ENCODE assay signal across 8 cellular contexts in genomic region chr17:4941027-4941610, GRCh38. TPM values are rescaled to one million over a fixed set of nuclear protein-coding genes. Genes with fewer than 3 reads are reported as not detected.
A peak's percentile ranks its signal among the peaks of the same experiment; 100 is the strongest.
DNase-seq lines count a peak whose midpoint lies in the region; FAIRE-seq and TF ChIP-seq lines count a peak whose summit lies in the region.

No MANE protein-coding gene starts in this region.

- H2AFZ ChIP-seq in H1 (ENCODE audit: low read length) (no peak overlapping the region), neural cell (ENCODE audit: low read depth, low read length) (peak overlapping the region; percentile 75)

- TF ChIP-seq EP300 in H1 (IDR thresholded peaks at IDR 0.05; ENCODE audit: borderline replicate concordance in 1 of 2, low read depth in 2 of 2, low read length in 2 of 2) = no peak
- TF ChIP-seq EP300 in neural cell (conservative IDR thresholded peaks at IDR 0.05; ENCODE audit: poor library complexity, severe bottlenecking) = no peak

- no peak overlapping the region for H3K4ac ChIP-seq in H1 (replicated peaks; ENCODE audit: insufficient read length, low read depth, low read length)

- H3K23me2 ChIP-seq in H1 (ENCODE audit: low read depth, low read length) = peaks cover 19% of the 10 kb centered on the region

- H4K91ac ChIP-seq in H1 (replicated peaks; ENCODE audit: insufficient read length, low read length) = no peak overlapping the region

- H2AK5ac ChIP-seq in H1 (ENCODE audit: low read depth, low read length) = peak overlapping the region; percentile 28; the same call in 1 of the 2 replicates

- H3K18ac ChIP-seq in H1 (ENCODE audit: extremely low read depth, low read length) = peak overlapping the region; percentile 55; the same call in 1 of the 2 replicates

- no peak overlapping the region for H2BK15ac ChIP-seq in H1 (ENCODE audit: low read length)

- H4K20me1 ChIP-seq in H1 (replicated peaks in 1 of 2; ENCODE audit: control insufficient read depth in 1 of 2, insufficient read depth in 2 of 2, low read length in 2 of 2) = peaks cover 5 to 14% of the 10 kb centered on the region in 2 experiments
- no peaks in the 10 kb centered on the region for H4K20me1 ChIP-seq in neural cell (ENCODE audit: insufficient read depth)

- FAIRE-seq in H1 (lab: Jason Lieb, UNC) = no peak

- CTCF ChIA-PET in H1 (lab: Charles Lee; ENCODE audit: partially characterized antibody) = interaction anchor here (0.8 to 5.9 kb wide), 4 partner anchors 8 to 32 kb away, joined by 3 to 26 read pairs (median 4); no protein-coding TSS in a partner anchor
- CTCF ChIA-PET in GM10248 (lab: Yijun Ruan, JAX) = interaction anchor here (1.3 to 2.3 kb wide), 2 partner anchors 32 to 52 kb away, joined by 3 to 12 read pairs; no protein-coding TSS in a partner anchor

- peaks cover 5% of the 10 kb centered on the region for H3K4me1 ChIP-seq in NT2/D1 (ENCODE audit: insufficient read depth, insufficient read length)
- peaks cover 0 to 11% (median 7%) of the 10 kb centered on the region in 4 experiments; a peak in 5 of 7 replicates for H3K4me1 ChIP-seq in H1 (replicated peaks in 1 of 4; ENCODE audit: control insufficient read depth in 3 of 4, insufficient read depth in 4 of 4, low read length in 3 of 4)

- H3K4me3 ChIP-seq in NT2/D1 (ENCODE audit: insufficient read length, low read depth) (peak overlapping the region; percentile 91), H1 (ENCODE audit: extremely low read depth in 1 of 4, insufficient read depth in 2 of 4, low read depth in 3 of 4, low read length in 4 of 4) (peak overlapping the region; percentile 85 to 94 (median 90)), neural cell (ENCODE audit: low read length) (peak overlapping the region; percentile 83)

- H4K8ac ChIP-seq in H1 (ENCODE audit: extremely low read depth, insufficient read depth, low read length) = peak overlapping the region; percentile 76; the same call in 1 of the 2 replicates

- WGBS in H1 (ENCODE audit: extremely low coverage in 1 of 2, insufficient coverage in 1 of 2, insufficient read length in 1 of 2, insufficient replicate concordance in 2 of 2, low coverage in 1 of 2, low lambda C conversion rate in 2 of 2, missing lambda C conversion rate in 1 of 2), 2 experiments = 41% methylated on average over 9 of the region's 9 CpGs; no CpG with 5 or more reads in 1 of the 2 experiments

- TF ChIP-seq RAD21 in H1 (IDR thresholded peaks at IDR 0.05 in 1 of 2, conservative IDR thresholded peaks at IDR 0.05 in 1 of 2; ENCODE audit: low read depth in 2 of 2, low read length in 2 of 2) = no peak
- TF ChIP-seq RAD21 in neural cell (conservative IDR thresholded peaks at IDR 0.05) = no peak

- H3K79me2 ChIP-seq in H1 (ENCODE audit: control insufficient read depth in 1 of 2, insufficient read depth in 2 of 2, low read length in 2 of 2) (peaks cover 0 to 49% of the 10 kb centered on the region in 2 experiments; a peak in 3 of 4 replicates), neural cell (replicated peaks; ENCODE audit: insufficient read depth, low read length) (peaks cover 23% of the 10 kb centered on the region)

- no peak overlapping the region for H3K14ac ChIP-seq in H1 (ENCODE audit: insufficient read length)

- H3K23ac ChIP-seq in H1 (ENCODE audit: insufficient read length) = no peak overlapping the region

- peak overlapping the region; percentile 97 for H3K27ac ChIP-seq in C4-2B
- peak overlapping the region; percentile 88 for H3K27ac ChIP-seq in H1 (ENCODE audit: low read depth, low read length)
- H3K27ac ChIP-seq in neural cell (ENCODE audit: low read length) = peak overlapping the region; percentile 97

- H2BK120ac ChIP-seq in H1 (replicated peaks; ENCODE audit: low read depth, low read length) = no peak overlapping the region

- TF ChIP-seq POLR2A in H1 (IDR thresholded peaks at IDR 0.05; ENCODE audit: control extremely low read depth in 1 of 2, low read depth in 2 of 2, low read length in 2 of 2) = no peak

- H2BK20ac ChIP-seq in H1 (ENCODE audit: low read length) = no peak overlapping the region

- POLR2A ChIA-PET in H1 (lab: Charles Lee; ENCODE audit: partially characterized antibody) (interaction anchor here (1.0 to 27.4 kb wide), 15 partner anchors 8 to 231 kb away, joined by 3 to 987 read pairs (median 9); partner anchors contain the start of genes ARRB2, C17orf107, CAMTA2 and CHRNE), GM10248 (lab: Yijun Ruan, JAX) (interaction anchor here (1.7 to 1.8 kb wide), 2 partner anchors 10 to 26 kb away, joined by 4 to 25 read pairs; partner anchors contain the start of gene SPAG7)

- peaks cover 79% of the 10 kb centered on the region for H3K36me3 ChIP-seq in NT2/D1 (ENCODE audit: insufficient read depth, insufficient read length, low read length)
- peaks cover 21 to 46% (median 32%) of the 10 kb centered on the region in 4 experiments for H3K36me3 ChIP-seq in H1 (ENCODE audit: control insufficient read depth in 2 of 4, insufficient read depth in 4 of 4, low read length in 3 of 4)
- no peaks in the 10 kb centered on the region for H3K36me3 ChIP-seq in neural cell (ENCODE audit: insufficient read depth, low read length)

- H3K9ac ChIP-seq in NT2/D1 (ENCODE audit: insufficient read length, low read depth) (peak overlapping the region; percentile 99), H1 (replicated peaks in 1 of 4; ENCODE audit: extremely low read depth in 1 of 4, low read depth in 3 of 4, low read length in 3 of 4) (peak overlapping the region; percentile 82 to 99 (median 92)), neural cell (ENCODE audit: low read length) (peak overlapping the region; percentile 92)

- H3K4me2 ChIP-seq in H1 (ENCODE audit: insufficient read depth in 1 of 2, low read depth in 2 of 2, low read length in 2 of 2) (peak overlapping the region; percentile 93 to 96), neural cell (ENCODE audit: low read length) (peak overlapping the region; percentile 86)

- H3K9me2 ChIP-seq in neural cell (ENCODE audit: insufficient read depth, low read length) = no peaks in the 10 kb centered on the region

- peak overlapping the region; percentile 97 for H2BK5ac ChIP-seq in H1 (ENCODE audit: low read depth, low read length)

- TF ChIP-seq CTCF in C4-2B (conservative IDR thresholded peaks at IDR 0.05) = no peak
- TF ChIP-seq CTCF in H1 (IDR thresholded peaks at IDR 0.05; ENCODE audit: control extremely low read depth in 1 of 3, insufficient read depth in 1 of 3, low read depth in 1 of 3, low read length in 3 of 3) = no peak
- TF ChIP-seq CTCF in neural cell (IDR thresholded peaks at IDR 0.05; ENCODE audit: poor library complexity, severe bottlenecking) = no peak
- no peak for TF ChIP-seq CTCF in GM10248 (IDR thresholded peaks at IDR 0.05; ENCODE audit: control extremely low read depth, extremely low read depth, low read depth, missing control alignments)

- H4K5ac ChIP-seq in H1 (ENCODE audit: insufficient read length, low read depth, low read length) = no peak overlapping the region

- no peak overlapping the region for H2BK12ac ChIP-seq in H1 (ENCODE audit: low read depth, low read length)

- H3F3A ChIP-seq in neural cell (ENCODE audit: insufficient read depth, low read length, poor library complexity, severe bottlenecking) = no peaks in the 10 kb centered on the region

- DNase-seq in NT2/D1 (ENCODE audit: low read depth, low spot score) = no peak
- no peak for DNase-seq in H1 (ENCODE audit: low read depth in 1 of 2, low spot score in 2 of 2)
- no peak for DNase-seq in NCI-H510A treated with DMSO at 0.1 percent for 48 hours (lab: John Stamatoyannopoulos, UW)
- DNase-seq in GM10248 (ENCODE audit: extremely low spot score) = no peak
- no peak for DNase-seq in occipital lobe (lab: John Stamatoyannopoulos, UW)
- no peak for DNase-seq in A172 (ENCODE audit: low spot score)

- H3K56ac ChIP-seq in H1 (replicated peaks; ENCODE audit: insufficient read length, low read depth, low read length) = no peak overlapping the region

- peaks cover 9% of the 10 kb centered on the region for H3K79me1 ChIP-seq in H1 (ENCODE audit: low read depth, low read length)

- no peaks in the 10 kb centered on the region for H3K27me3 ChIP-seq in NT2/D1 (ENCODE audit: insufficient read depth, insufficient read length)
- H3K27me3 ChIP-seq in H1 (replicated peaks in 1 of 4; ENCODE audit: control insufficient read depth in 3 of 4, extremely low read depth in 1 of 4, insufficient read depth in 3 of 4, low read length in 3 of 4) = no peaks in the 10 kb centered on the region
- no peaks in the 10 kb centered on the region for H3K27me3 ChIP-seq in neural cell (ENCODE audit: insufficient read depth, low read depth, low read length)

- H3K9me3 ChIP-seq in NT2/D1 (ENCODE audit: insufficient read depth, low read length) (no peaks in the 10 kb centered on the region), H1 (ENCODE audit: insufficient read depth in 2 of 2, low read depth in 1 of 2, low read length in 1 of 2) (no peaks in the 10 kb centered on the region), neural cell (ENCODE audit: low read length) (no peaks in the 10 kb centered on the region)

RNA-seq across cellular contexts. Expression of gene RNF167, which starts 1.1 kb away (rescaled TPM):
- 140 and 147 TPM in 2 replicates for total RNA-seq in H1 (2021; fragmentation: NEBNext Ultra II Directional; extraction: Animal tissue kit (Norgen Biotek cat#: 25700))
- polyA plus RNA-seq in H1 (2011; rRNA removed) (281 and 284 TPM in 2 replicates), neural cell (52.5 and 64.1 TPM in 2 replicates)
- polyA plus RNA-seq in H1 (2011; cell fraction: cytosol; rRNA removed) = 157 TPM
- 259 TPM for polyA plus RNA-seq in H1 (2011; cell fraction: nucleus; rRNA removed)
- polyA plus RNA-seq in H1 (2012, experiment 1 of 2) = 183 to 210 TPM (median 196 TPM) in 4 replicates
- polyA plus RNA-seq in H1 (2012, experiment 2 of 2) = 259 TPM
- polyA plus RNA-seq in H1 (2013, experiment 1 of 2) = 230 TPM
- 261 TPM for polyA plus RNA-seq in H1 (2013, experiment 2 of 2)
- 107 and 125 TPM in 2 replicates for polyA minus RNA-seq in H1 (2011; rRNA and poly(A)+ RNA removed)
- polyA minus RNA-seq in H1 (2011; cell fraction: cytosol; rRNA and poly(A)+ RNA removed) = 101 TPM
- 69.3 TPM for polyA minus RNA-seq in H1 (2011; cell fraction: nucleus; rRNA and poly(A)+ RNA removed)
- 33.3 and 40.9 TPM in 2 replicates for polyA minus RNA-seq in neural cell
- 10.3 TPM for total RNA-seq in occipital lobe
- 48.2 and 49.2 TPM in 2 replicates for total RNA-seq in A172 (2014; rRNA removed; shearing (Covaris generic))

RNA-seq across cellular contexts. Expression of gene SLC25A11, which starts 1.3 kb away (rescaled TPM):
- total RNA-seq in H1 (2021; fragmentation: NEBNext Ultra II Directional; extraction: Animal tissue kit (Norgen Biotek cat#: 25700)) = 55.9 and 65.2 TPM in 2 replicates
- polyA plus RNA-seq in H1 (2011; rRNA removed) (97.0 and 136 TPM in 2 replicates), neural cell (140 and 172 TPM in 2 replicates)
- polyA plus RNA-seq in H1 (2011; cell fraction: cytosol; rRNA removed) = 79.9 TPM
- 129 TPM for polyA plus RNA-seq in H1 (2011; cell fraction: nucleus; rRNA removed)
- polyA plus RNA-seq in H1 (2012, experiment 1 of 2) = 33.7 to 73.1 TPM (median 65.0 TPM) in 4 replicates
- 73.8 TPM for polyA plus RNA-seq in H1 (2012, experiment 2 of 2)
- polyA plus RNA-seq in H1 (2013, experiment 1 of 2) = 45.3 TPM
- polyA plus RNA-seq in H1 (2013, experiment 2 of 2) = 46.5 TPM
- 58.4 and 65.8 TPM in 2 replicates for polyA minus RNA-seq in H1 (2011; rRNA and poly(A)+ RNA removed)
- 24.7 TPM for polyA minus RNA-seq in H1 (2011; cell fraction: cytosol; rRNA and poly(A)+ RNA removed)
- 61.7 TPM for polyA minus RNA-seq in H1 (2011; cell fraction: nucleus; rRNA and poly(A)+ RNA removed)
- polyA minus RNA-seq in neural cell = 66.2 and 91.5 TPM in 2 replicates
- total RNA-seq in occipital lobe = 44.6 TPM
- 80.8 and 82.6 TPM in 2 replicates for total RNA-seq in A172 (2014; rRNA removed; shearing (Covaris generic))

RNA-seq across cellular contexts. Expression of gene PFN1, which starts 7.2 kb away (rescaled TPM):
- total RNA-seq in H1 (2021; fragmentation: NEBNext Ultra II Directional; extraction: Animal tissue kit (Norgen Biotek cat#: 25700)) = 1,355 and 1,387 TPM in 2 replicates
- polyA plus RNA-seq in H1 (2011; rRNA removed) = 1,949 and 2,147 TPM in 2 replicates
- 1,309 TPM for polyA plus RNA-seq in H1 (2011; cell fraction: cytosol; rRNA removed)
- 1,023 TPM for polyA plus RNA-seq in H1 (2011; cell fraction: nucleus; rRNA removed)
- polyA plus RNA-seq in H1 (2012, experiment 1 of 2) = 1,911 to 2,058 TPM (median 2,001 TPM) in 4 replicates
- 2,250 TPM for polyA plus RNA-seq in H1 (2012, experiment 2 of 2)
- polyA plus RNA-seq in H1 (2013, experiment 1 of 2) = 1,621 TPM
- polyA plus RNA-seq in H1 (2013, experiment 2 of 2) = 1,713 TPM
- 375 and 437 TPM in 2 replicates for polyA minus RNA-seq in H1 (2011; rRNA and poly(A)+ RNA removed)
- polyA minus RNA-seq in H1 (2011; cell fraction: cytosol; rRNA and poly(A)+ RNA removed) = 1,836 TPM
- 497 TPM for polyA minus RNA-seq in H1 (2011; cell fraction: nucleus; rRNA and poly(A)+ RNA removed)
- polyA plus RNA-seq in neural cell = 145 and 230 TPM in 2 replicates
- 72.3 and 78.0 TPM in 2 replicates for polyA minus RNA-seq in neural cell
- 53.0 TPM for total RNA-seq in occipital lobe
- 1,113 and 1,180 TPM in 2 replicates for total RNA-seq in A172 (2014; rRNA removed; shearing (Covaris generic))

RNA-seq across cellular contexts. Expression of gene GP1BA, which starts 9.0 kb away (rescaled TPM):
- not detected in 2 replicates for total RNA-seq in H1 (2021; fragmentation: NEBNext Ultra II Directional; extraction: Animal tissue kit (Norgen Biotek cat#: 25700))
- polyA plus RNA-seq in H1 (2011; rRNA removed) (not detected in 2 replicates), neural cell (not detected in 2 replicates)
- polyA plus RNA-seq in H1 (2011; cell fraction: cytosol; rRNA removed) = not detected
- polyA plus RNA-seq in H1 (2011; cell fraction: nucleus; rRNA removed) = not detected
- polyA plus RNA-seq in H1 (2012, experiment 1 of 2) = 1.6 to 3.1 TPM (median 2.6 TPM) in 4 replicates
- polyA plus RNA-seq in H1 (2012, experiment 2 of 2) = 1.2 TPM
- not detected for polyA plus RNA-seq in H1 (2013, experiment 1 of 2)
- polyA plus RNA-seq in H1 (2013, experiment 2 of 2) = not detected
- polyA minus RNA-seq in H1 (2011; rRNA and poly(A)+ RNA removed) = not detected in 2 replicates
- polyA minus RNA-seq in H1 (2011; cell fraction: cytosol; rRNA and poly(A)+ RNA removed) = not detected
- polyA minus RNA-seq in H1 (2011; cell fraction: nucleus; rRNA and poly(A)+ RNA removed) = not detected
- not detected in 2 replicates for polyA minus RNA-seq in neural cell
- not detected for total RNA-seq in occipital lobe
- 0.17 TPM in 1 of 2 replicates, not detected in the other for total RNA-seq in A172 (2014; rRNA removed; shearing (Covaris generic))

RNA-seq across cellular contexts. Expression of gene ENO3, which starts 9.8 kb away (rescaled TPM):
- total RNA-seq in H1 (2021; fragmentation: NEBNext Ultra II Directional; extraction: Animal tissue kit (Norgen Biotek cat#: 25700)) = 24.1 and 25.7 TPM in 2 replicates
- 25.0 and 36.4 TPM in 2 replicates for polyA plus RNA-seq in H1 (2011; rRNA removed)
- polyA plus RNA-seq in H1 (2011; cell fraction: cytosol; rRNA removed) = 40.3 TPM
- 152 TPM for polyA plus RNA-seq in H1 (2011; cell fraction: nucleus; rRNA removed)
- 25.0 to 36.7 TPM (median 34.0 TPM) in 4 replicates for polyA plus RNA-seq in H1 (2012, experiment 1 of 2)
- 31.1 TPM for polyA plus RNA-seq in H1 (2012, experiment 2 of 2)
- 19.9 TPM for polyA plus RNA-seq in H1 (2013, experiment 1 of 2)
- polyA plus RNA-seq in H1 (2013, experiment 2 of 2) = 16.5 TPM
- polyA minus RNA-seq in H1 (2011; rRNA and poly(A)+ RNA removed) = 14.4 and 17.4 TPM in 2 replicates
- 12.0 TPM for polyA minus RNA-seq in H1 (2011; cell fraction: cytosol; rRNA and poly(A)+ RNA removed)
- 20.1 TPM for polyA minus RNA-seq in H1 (2011; cell fraction: nucleus; rRNA and poly(A)+ RNA removed)
- 0.54 and 2.3 TPM in 2 replicates for polyA plus RNA-seq in neural cell
- polyA minus RNA-seq in neural cell = 0.97 TPM in 1 of 2 replicates, not detected in the other
- 2.3 TPM for total RNA-seq in occipital lobe
- total RNA-seq in A172 (2014; rRNA removed; shearing (Covaris generic)) = 4.0 and 12.3 TPM in 2 replicates

Comparison
In these comparisons a context has a peak if more than half of its experiments do, and no peak if none do; other contexts are left out.
1. RNA of gene PFN1, which starts 7.2 kb away (total RNA-seq): 1,355 to 1,387 TPM in H1 and 1,113 to 1,180 TPM in A172; 53.0 TPM in occipital lobe (single experiment); every median in the first group is over 10 times any median in the second.
2. Peak in every context shown above with its lines, with median percentiles within 50 percentile points of each other: H3K27ac ChIP-seq, H3K4me3 ChIP-seq and H3K9ac ChIP-seq.